Comparison of ENCODE assay signal across 15 cellular contexts in genomic region chr17:48595107-48595999, GRCh38. TPM values are rescaled to one million over a fixed set of nuclear protein-coding genes. Genes with fewer than 3 reads are reported as not detected.
DNase-seq lines count a peak whose midpoint lies in the region; ATAC-seq and TF ChIP-seq lines count a peak whose summit lies in the region.
"Had no signal": no experiment of that assay in that cellular context is flagged by ENCODE, and none has a peak within 500 bp of the region (broad histone marks: within the 10 kb centered on the region; RNA-seq: fewer than 3 reads in every experiment).

No MANE protein-coding gene starts in this region.

- 89 to 93% (median 89%) methylated on average over 25 to 26 of the region's 26 CpGs for WGBS in spleen, 5 donors

- H3K4me1 ChIP-seq in lower lobe of right lung (peaks cover 38% of the 10 kb centered on the region), spleen (peaks cover 19 to 84% (median 58%) of the 10 kb centered on the region in 6 donors)

- POLR2A ChIA-PET in WTC11 (lab: Charles Lee), result no interaction called here

- no peak overlapping the region for H3K27ac Mint-ChIP-seq in T-helper 2 cell treated with Interferon-gamma antibody and Interleukin-4, amounts not matched to agents 5 μg/mL and 100 μg/mL, for 36 hours
- no peak overlapping the region for H3K27ac Mint-ChIP-seq in WTC11
- H3K27ac Mint-ChIP-seq: stimulated activated naive CD8-positive, alpha-beta T cell treated with anti-CD3 and anti-CD28 coated beads, Interleukin-15, Interleukin-2, amounts not matched to agents 100 ng/mL and 50 ng/mL, for 24 hours had no signal

- ATAC-seq in WTC11 (no peak), lower lobe of right lung (no peak)
- ATAC-seq: K562 had no signal

- peaks cover 89% of the 10 kb centered on the region for H3K27me3 Mint-ChIP-seq in T-helper 2 cell treated with Interferon-gamma antibody and Interleukin-4, amounts not matched to agents 5 μg/mL and 100 μg/mL, for 36 hours (ENCODE audit: low read depth)
- H3K27me3 Mint-ChIP-seq in WTC11 (ENCODE audit: low read depth), result peaks cover 100% of the 10 kb centered on the region; the same call in 1 of the 2 replicates

- H3K4me3 Mint-ChIP-seq in T-helper 2 cell treated with Interferon-gamma antibody and Interleukin-4, amounts not matched to agents 5 μg/mL and 100 μg/mL, for 36 hours, result peak overlapping the region; percentile 65
- peak overlapping the region; percentile 44 for H3K4me3 Mint-ChIP-seq in WTC11

- H3K9me3 ChIP-seq in lower lobe of right lung, result no peaks in the 10 kb centered on the region
- no peaks in the 10 kb centered on the region for H3K9me3 ChIP-seq in spleen
- H3K9me3 ChIP-seq: SK-N-SH had no signal

- TF ChIP-seq CTCF in WTC11 (IDR thresholded peaks at IDR 0.05) (no peak), lower lobe of right lung (IDR thresholded peaks at IDR 0.05) (no peak), spleen (IDR thresholded peaks at IDR 0.05 in 8 of 11, conservative IDR thresholded peaks at IDR 0.05 in 3 of 11) (no peak)

- H3K36me3 ChIP-seq in lower lobe of right lung, result peaks cover 5% of the 10 kb centered on the region
- no peaks in the 10 kb centered on the region for H3K36me3 ChIP-seq in spleen

- H3K36me3 Mint-ChIP-seq in T-helper 2 cell treated with Interferon-gamma antibody and Interleukin-4, amounts not matched to agents 5 μg/mL and 100 μg/mL, for 36 hours (ENCODE audit: low read depth), result peaks cover 2% of the 10 kb centered on the region
- peaks cover 2% of the 10 kb centered on the region; the same call in 1 of the 2 replicates for H3K36me3 Mint-ChIP-seq in WTC11

- H3K27me3 ChIP-seq in lower lobe of right lung (ENCODE audit: low read depth) (peaks cover 96% of the 10 kb centered on the region), spleen (replicated peaks in 1 of 7) (peaks cover 6 to 100% (median 97%) of the 10 kb centered on the region in 7 donors)

- H3K4me3 ChIP-seq in lower lobe of right lung, result no peak overlapping the region
- no peak overlapping the region for H3K4me3 ChIP-seq in spleen
- H3K4me3 ChIP-seq: K562 had no signal

- H3K4me1 Mint-ChIP-seq in T-helper 2 cell treated with Interferon-gamma antibody and Interleukin-4, amounts not matched to agents 5 μg/mL and 100 μg/mL, for 36 hours (ENCODE audit: low read depth), result peaks cover 44% of the 10 kb centered on the region
- H3K4me1 Mint-ChIP-seq in WTC11, result peaks cover 48% of the 10 kb centered on the region

- intact Hi-C loops in lower lobe of right lung (cut with DNase I), result no loop called here
- intact Hi-C loops in spleen (cut with DNase I; ENCODE audit: low total_unique reads), result no loop called here

- H3K27ac ChIP-seq in lower lobe of right lung (peak overlapping the region; percentile 39), spleen (peak overlapping the region in 6 of 8 donors; percentile 22 to 85 (median 60))

- DNase-seq in T-helper 2 cell treated with Interferon-gamma antibody and Interleukin-4, amounts not matched to agents 5 μg/mL and 100 μg/mL, for 36 hours (ENCODE audit: low spot score), result no peak
- DNase-seq in T-helper 2 cell (no peak), WTC11 (ENCODE audit: low spot score) (no peak), lower lobe of right lung (no peak), spleen (no peak), GF-D8 (lab: John Stamatoyannopoulos, UW) (no peak), hepatic stellate cell (ENCODE audit: low spot score) (no peak), cerebellar nuclear complex (lab: John Stamatoyannopoulos, UW) (no peak)
- DNase-seq: activated B cell treated with CpG ODN at 0.5 μM for 24 hours, foreskin fibroblast, GOT3, NCI-H345, SK-N-SH had no signal

- H3K9me3 Mint-ChIP-seq in T-helper 2 cell treated with Interferon-gamma antibody and Interleukin-4, amounts not matched to agents 5 μg/mL and 100 μg/mL, for 36 hours, result no peaks in the 10 kb centered on the region
- H3K9me3 Mint-ChIP-seq in WTC11, result no peaks in the 10 kb centered on the region
- H3K9me3 Mint-ChIP-seq: activated B cell treated with CpG ODN at 0.5 μM for 24 hours; stimulated activated naive CD8-positive, alpha-beta T cell treated with anti-CD3 and anti-CD28 coated beads, Interleukin-15, Interleukin-2, amounts not matched to agents 100 ng/mL and 50 ng/mL, for 24 hours had no signal

- no peak for TF ChIP-seq POLR2A in spleen (IDR thresholded peaks at IDR 0.05)

- CTCF ChIA-PET in WTC11 (lab: Charles Lee), result interaction anchor here (0.9 kb wide), 1 partner anchor 41 kb away, joined by 5 read pairs; no protein-coding TSS in a partner anchor

TF ChIP-seq in WTC11, 78 proteins besides CTCF, POLR2A, EP300 and RAD21:
- TF ChIP-seq, protein P1, sequence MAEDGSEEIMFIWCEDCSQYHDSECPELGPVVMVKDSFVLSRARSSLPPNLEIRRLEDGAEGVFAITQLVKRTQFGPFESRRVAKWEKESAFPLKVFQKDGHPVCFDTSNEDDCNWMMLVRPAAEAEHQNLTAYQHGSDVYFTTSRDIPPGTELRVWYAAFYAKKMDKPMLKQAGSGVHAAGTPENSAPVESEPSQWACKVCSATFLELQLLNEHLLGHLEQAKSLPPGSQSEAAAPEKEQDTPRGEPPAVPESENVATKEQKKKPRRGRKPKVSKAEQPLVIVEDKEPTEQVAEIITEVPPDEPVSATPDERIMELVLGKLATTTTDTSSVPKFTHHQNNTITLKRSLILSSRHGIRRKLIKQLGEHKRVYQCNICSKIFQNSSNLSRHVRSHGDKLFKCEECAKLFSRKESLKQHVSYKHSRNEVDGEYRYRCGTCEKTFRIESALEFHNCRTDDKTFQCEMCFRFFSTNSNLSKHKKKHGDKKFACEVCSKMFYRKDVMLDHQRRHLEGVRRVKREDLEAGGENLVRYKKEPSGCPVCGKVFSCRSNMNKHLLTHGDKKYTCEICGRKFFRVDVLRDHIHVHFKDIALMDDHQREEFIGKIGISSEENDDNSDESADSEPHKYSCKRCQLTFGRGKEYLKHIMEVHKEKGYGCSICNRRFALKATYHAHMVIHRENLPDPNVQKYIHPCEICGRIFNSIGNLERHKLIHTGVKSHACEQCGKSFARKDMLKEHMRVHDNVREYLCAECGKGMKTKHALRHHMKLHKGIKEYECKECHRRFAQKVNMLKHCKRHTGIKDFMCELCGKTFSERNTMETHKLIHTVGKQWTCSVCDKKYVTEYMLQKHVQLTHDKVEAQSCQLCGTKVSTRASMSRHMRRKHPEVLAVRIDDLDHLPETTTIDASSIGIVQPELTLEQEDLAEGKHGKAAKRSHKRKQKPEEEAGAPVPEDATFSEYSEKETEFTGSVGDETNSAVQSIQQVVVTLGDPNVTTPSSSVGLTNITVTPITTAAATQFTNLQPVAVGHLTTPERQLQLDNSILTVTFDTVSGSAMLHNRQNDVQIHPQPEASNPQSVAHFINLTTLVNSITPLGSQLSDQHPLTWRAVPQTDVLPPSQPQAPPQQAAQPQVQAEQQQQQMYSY (CRISPR knock-in tag; IDR thresholded peaks at IDR 0.05), result peak; percentile 74
- no peak for TF ChIP-seq PRRX2 (CRISPR knock-in tag; IDR thresholded peaks at IDR 0.05)

RNA-seq across cellular contexts. Expression of gene HOXB5, which starts 1.8 kb away (rescaled TPM):
- total RNA-seq in WTC11 (2021) (not detected in 3 replicates), lower lobe of right lung (3.9 TPM), spleen (1 to 10 TPM in 3 of 7 donors, under 1 TPM in 4; 0.43 to 2.6 (median 0.67) TPM)
- 1 to 10 TPM in 2 of 3 donors, under 1 TPM in 1; 0.91 to 1.5 (median 1.3) TPM for polyA plus RNA-seq in spleen
- total RNA-seq: activated B cell treated with CpG ODN at 0.5 μM for 24 hours had no signal
- polyA plus RNA-seq: SK-N-SH had no signal

RNA-seq across cellular contexts. Expression of gene HOXB3, which starts 5.3 kb away (rescaled TPM):
- total RNA-seq in WTC11 (2021), result 0.09 to 0.30 TPM (median 0.11 TPM) in 3 replicates
- total RNA-seq in lower lobe of right lung, result 11.3 TPM
- total RNA-seq in spleen, result 10 to 100 TPM in 4 of 7 donors, 1 to 10 TPM in 3; 6.8 to 23.1 (median 10.4) TPM
- 1 to 10 TPM; 3.6 to 7.8 (median 6.5) TPM for polyA plus RNA-seq in spleen

RNA-seq across cellular contexts. Expression of gene HOXB6, which starts 9.4 kb away (rescaled TPM):
- total RNA-seq in WTC11 (2021) (0.11 TPM in 1 of 3 replicates, not detected in the others), lower lobe of right lung (4.4 TPM), spleen (1 to 10 TPM; 1.2 to 4.5 (median 3.3) TPM)
- polyA plus RNA-seq in spleen, result 1 to 10 TPM; 1.7 to 3.4 (median 2.1) TPM
- total RNA-seq: activated B cell treated with CpG ODN at 0.5 μM for 24 hours had no signal
- polyA plus RNA-seq: SK-N-SH had no signal

RNA-seq across cellular contexts. Expression of gene HOXB7, which starts 15.5 kb away (rescaled TPM):
- total RNA-seq in WTC11 (2021), result 0.14 TPM in 1 of 3 replicates, not detected in the others
- 2.4 TPM for total RNA-seq in lower lobe of right lung
- 1 to 10 TPM; 1.3 to 3.5 (median 2.7) TPM for total RNA-seq in spleen
- polyA plus RNA-seq in spleen, result 1 to 10 TPM; 3.2 to 7.5 (median 3.3) TPM
- polyA plus RNA-seq: SK-N-SH had no signal

RNA-seq across cellular contexts. Expression of gene HOXB4, which starts 17.2 kb away (rescaled TPM):
- total RNA-seq in WTC11 (2021) (0.04 TPM in 1 of 3 replicates, not detected in the others), lower lobe of right lung (5.8 TPM), spleen (1 to 10 TPM; 1.9 to 6.4 (median 3.6) TPM)
- polyA plus RNA-seq in spleen, result 1 to 10 TPM; 2.3 to 2.7 (median 2.4) TPM
